In genomic region chr6:119077643-119078448, GRCh38 we compare ENCODE assay signal across 8 cellular contexts. TPM values are rescaled to one million over a fixed set of nuclear protein-coding genes. Genes with fewer than 3 reads are reported as not detected.
DNase-seq lines count a peak whose midpoint lies in the region; ATAC-seq, FAIRE-seq and TF ChIP-seq lines count a peak whose summit lies in the region.

No MANE protein-coding gene starts in this region.

- peak overlapping the region; percentile 59 to 66 for H3K27ac ChIP-seq in ascending aorta
- no peak overlapping the region for H3K27ac ChIP-seq in iPS DF 6.9 (ENCODE audit: low read length)

- peaks cover 5 to 12% (median 9%) of the 10 kb centered on the region in 7 donors for H3K9me3 Mint-ChIP-seq in CD14-positive monocyte

- no CpG with 5 or more reads among the region's 55 CpGs for WGBS in iPS DF 6.9 (ENCODE audit: insufficient coverage, insufficient read length)

- H3K4me1 ChIP-seq in ascending aorta = no peaks in the 10 kb centered on the region
- no peaks in the 10 kb centered on the region for H3K4me1 ChIP-seq in iPS DF 6.9 (ENCODE audit: control insufficient read depth, insufficient read depth, low read length)

- H3K27me3 ChIP-seq in ascending aorta (no peaks in the 10 kb centered on the region), iPS DF 6.9 (ENCODE audit: control insufficient read depth, insufficient read depth, low read length) (peaks cover 7% of the 10 kb centered on the region; the same call in 1 of the 2 replicates)

- no peak overlapping the region for H3K27ac Mint-ChIP-seq in CD14-positive monocyte

- peaks cover 0 to under 1% of the 10 kb centered on the region in 2 donors for H3K36me3 Mint-ChIP-seq in CD14-positive monocyte

- peaks cover 38 to 49% (median 40%) of the 10 kb centered on the region in 3 donors for H3K27me3 Mint-ChIP-seq in CD14-positive monocyte (ENCODE audit: low read depth in 3 of 3)

- no peak for DNase-seq in CD14-positive monocyte (ENCODE audit: low spot score)
- DNase-seq in HPDE6-E6E7 (ENCODE audit: extremely low spot score) = peak; percentile 12
- peak; percentile 18 for DNase-seq in T follicular helper cell (ENCODE audit: low read depth)
- DNase-seq in ascending aorta (ENCODE audit: low spot score in 2 of 2) = peak in 1 of 2 donors; percentile 65
- no peak for DNase-seq in iPS DF 6.9 (ENCODE audit: low read depth, low spot score)
- no peak for DNase-seq in skeletal muscle cell (ENCODE audit: low read depth)
- DNase-seq in urothelium cell line (ENCODE audit: low spot score) = no peak

- H3K36me3 ChIP-seq in ascending aorta (no peaks in the 10 kb centered on the region), iPS DF 6.9 (ENCODE audit: control insufficient read depth, insufficient read depth, low read length) (no peaks in the 10 kb centered on the region)

- H3K9me3 ChIP-seq in ascending aorta (no peaks in the 10 kb centered on the region), iPS DF 6.9 (ENCODE audit: control insufficient read depth, insufficient read depth, low read length) (peaks cover under 1% of the 10 kb centered on the region; the same call in 1 of the 2 replicates)

- intact Hi-C loops in CD14-positive monocyte (cut with micrococcal nuclease) (no loop called here), ascending aorta (cut with DNase I) (loop anchor here (2.0 kb wide), 4 partner anchors 33 to 273 kb away; partner anchors contain the start of genes ASF1A and MCM9)

- H3K4me1 Mint-ChIP-seq in CD14-positive monocyte = peaks cover 19% of the 10 kb centered on the region

- TF ChIP-seq CTCF in CD14-positive monocyte (IDR thresholded peaks at IDR 0.05) = no peak
- peak in 1 of 3 experiments; percentile 25 for TF ChIP-seq CTCF in ascending aorta (IDR thresholded peaks at IDR 0.05)

- peak overlapping the region; percentile 74 to 87 for H3K4me3 Mint-ChIP-seq in CD14-positive monocyte

- H3K4me3 ChIP-seq in ascending aorta (peak overlapping the region; percentile 82 to 90), iPS DF 6.9 (ENCODE audit: low read length) (peak overlapping the region; percentile 46; the same call in 1 of the 2 replicates), skeletal muscle cell (ENCODE audit: low read depth, low read length) (peak overlapping the region; percentile 58)

- ATAC-seq in GM19452 (IDR thresholded peaks at IDR 0.05; ENCODE audit: unreplicated experiment) = peak; percentile 34

- no peak for FAIRE-seq in urothelium cell line (lab: Jason Lieb, UNC)

RNA-seq across cellular contexts. Expression of gene FAM184A, which starts 0.6 kb away (rescaled TPM):
- polyA plus RNA-seq in CD14-positive monocyte = not detected
- 3.1 TPM for total RNA-seq in ascending aorta

Comparison
In these comparisons a context has a peak if more than half of its experiments do, and no peak if none do; other contexts are left out.
1. DNase-seq: peak in HPDE6-E6E7 (single experiment) and T follicular helper cell (single experiment); none in CD14-positive monocyte (single experiment), iPS DF 6.9 (single experiment), skeletal muscle cell (single experiment) and urothelium cell line (single experiment).
2. Peak in every context shown above with its lines, with median percentiles within 50 percentile points of each other: H3K4me3 ChIP-seq.